Comparison of ENCODE assay signal across 10 cellular contexts in the genomic region with DNA sequence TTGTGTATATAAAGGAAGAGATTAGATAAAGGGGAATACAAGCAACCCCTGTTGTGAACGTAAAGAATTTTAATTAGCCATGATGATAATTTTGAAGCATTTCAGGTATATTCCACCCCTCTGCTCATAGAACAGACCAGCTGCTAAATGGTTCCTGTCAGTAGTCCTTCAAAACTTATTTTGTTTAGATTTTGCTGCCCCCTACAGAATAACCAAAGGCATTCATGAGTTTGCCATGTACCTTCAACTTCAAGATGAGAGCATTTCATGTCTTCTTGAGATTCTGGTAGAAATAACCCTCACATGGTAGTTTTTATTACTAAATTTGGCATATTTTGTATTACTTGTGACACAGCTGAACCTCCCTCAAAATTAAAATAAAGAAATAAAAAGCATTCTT.
DNase-seq lines count a peak whose midpoint lies in the region; ATAC-seq, FAIRE-seq and TF ChIP-seq lines count a peak whose summit lies in the region.
"Had no signal": no experiment of that assay in that cellular context is flagged by ENCODE, and none has a peak within 500 bp of the region (broad histone marks: within the 10 kb centered on the region; RNA-seq: fewer than 3 reads in every experiment).

No MANE protein-coding gene starts in this region.

- H3K36me3 ChIP-seq in astrocyte (ENCODE audit: insufficient read depth, low read length) (no peaks in the 10 kb centered on the region), neuronal stem cell (replicated peaks in 1 of 2; ENCODE audit: control insufficient read depth in 2 of 2, insufficient read depth in 2 of 2, low read length in 2 of 2) (no peaks in the 10 kb centered on the region), gastrocnemius medialis (no peaks in the 10 kb centered on the region)
- H3K36me3 ChIP-seq: esophagus muscularis mucosa had no signal

- no CpG with 5 or more reads among the region's 1 CpG for WGBS in neuronal stem cell (ENCODE audit: extremely low coverage in 2 of 2, insufficient read length in 2 of 2, insufficient replicate concordance in 1 of 2), 2 donors

- no peak overlapping the region for H2BK12ac ChIP-seq in neuronal stem cell (ENCODE audit: low read length)

- no peaks in the 10 kb centered on the region for H3K4me1 Mint-ChIP-seq in astrocyte (ENCODE audit: low read depth, unreplicated experiment)

- H3K4me1 ChIP-seq in astrocyte (ENCODE audit: insufficient read depth, low read length) (no peaks in the 10 kb centered on the region), neuronal stem cell (ENCODE audit: control insufficient read depth in 2 of 2, insufficient read depth in 1 of 2, low read depth in 1 of 2, low read length in 2 of 2) (no peaks in the 10 kb centered on the region), gastrocnemius medialis (no peaks in the 10 kb centered on the region)
- H3K4me1 ChIP-seq: esophagus muscularis mucosa had no signal

- H3K27me3 ChIP-seq in astrocyte (ENCODE audit: insufficient read depth, low read length) (no peaks in the 10 kb centered on the region), neuronal stem cell (ENCODE audit: control insufficient read depth in 3 of 3, insufficient read depth in 3 of 3, low read depth in 1 of 3, low read length in 3 of 3) (no peaks in the 10 kb centered on the region), gastrocnemius medialis (no peaks in the 10 kb centered on the region)
- H3K27me3 ChIP-seq: esophagus muscularis mucosa had no signal

- FAIRE-seq in astrocyte (lab: Jason Lieb, UNC), result no peak

- H3K18ac ChIP-seq in neuronal stem cell (ENCODE audit: low read length), result no peak overlapping the region

- H3K27me3 Mint-ChIP-seq in astrocyte (ENCODE audit: low read depth, unreplicated experiment), result no peaks in the 10 kb centered on the region
- H3K27me3 Mint-ChIP-seq: stimulated activated naive CD8-positive, alpha-beta T cell treated with anti-CD3 and anti-CD28 coated beads, Interleukin-15, Interleukin-2, amounts not matched to agents 100 ng/mL and 50 ng/mL, for 24 hours had no signal

- H2BK5ac ChIP-seq in neuronal stem cell (ENCODE audit: low read length), result no peak overlapping the region

- no peak overlapping the region for H2AK5ac ChIP-seq in neuronal stem cell (ENCODE audit: low read depth, low read length)

- no peak overlapping the region for H3K23ac ChIP-seq in neuronal stem cell (ENCODE audit: low read depth, low read length, poor library complexity)

- peak; percentile 48 for DNase-seq in H4 (ENCODE audit: low spot score)
- DNase-seq in NCI-H226, result peak; percentile 10
- no peak for DNase-seq in astrocyte (ENCODE audit: low read depth)
- DNase-seq in neuronal stem cell (ENCODE audit: low spot score), result peak; percentile 3
- no peak for DNase-seq in gastrocnemius medialis
- DNase-seq: KG1 had no signal

- H3K9me3 ChIP-seq in astrocyte (ENCODE audit: insufficient read depth, low read depth, low read length) (no peaks in the 10 kb centered on the region), neuronal stem cell (replicated peaks in 1 of 2; ENCODE audit: control insufficient read depth in 2 of 2, insufficient read depth in 1 of 2, low read depth in 1 of 2, low read length in 2 of 2) (no peaks in the 10 kb centered on the region), gastrocnemius medialis (no peaks in the 10 kb centered on the region)
- H3K9me3 ChIP-seq: esophagus muscularis mucosa had no signal

- no peak overlapping the region for H3K14ac ChIP-seq in neuronal stem cell (ENCODE audit: low read length)

- H3K4ac ChIP-seq in neuronal stem cell (ENCODE audit: low read length), result no peak overlapping the region

- intact Hi-C loops in gastrocnemius medialis (cut with DNase I; ENCODE audit: low total_unique reads), result no loop called here

- no peaks in the 10 kb centered on the region for H3K36me3 Mint-ChIP-seq in astrocyte (ENCODE audit: low read depth, unreplicated experiment)

- H3K9ac ChIP-seq in astrocyte (ENCODE audit: low read length) (no peak overlapping the region), neuronal stem cell (ENCODE audit: low read depth, low read length, poor library complexity) (no peak overlapping the region)

- TF ChIP-seq POLR2A in gastrocnemius medialis (IDR thresholded peaks at IDR 0.05), result no peak

- ATAC-seq in gastrocnemius medialis, result no peak
- no peak for ATAC-seq in GM18498 (IDR thresholded peaks at IDR 0.05; ENCODE audit: unreplicated experiment)
- ATAC-seq in HG02885 (IDR thresholded peaks at IDR 0.05; ENCODE audit: poor library complexity, unreplicated experiment), result no peak

- H2BK120ac ChIP-seq in neuronal stem cell (ENCODE audit: low read depth, low read length), result no peak overlapping the region

- no peak overlapping the region for H2AFZ ChIP-seq in astrocyte (ENCODE audit: low read depth, low read length)
- no peak overlapping the region for H2AFZ ChIP-seq in neuronal stem cell (ENCODE audit: low read length)

- TF ChIP-seq CTCF in astrocyte (IDR thresholded peaks at IDR 0.05; ENCODE audit: insufficient read depth, low read depth, low read length), result peak; percentile 27
- no peak for TF ChIP-seq CTCF in gastrocnemius medialis (IDR thresholded peaks at IDR 0.05 in 4 of 5, conservative IDR thresholded peaks at IDR 0.05 in 1 of 5)

- H3K4me3 Mint-ChIP-seq in astrocyte (ENCODE audit: unreplicated experiment), result no peak overlapping the region
- H3K4me3 Mint-ChIP-seq: stimulated activated naive CD8-positive, alpha-beta T cell treated with anti-CD3 and anti-CD28 coated beads, Interleukin-15, Interleukin-2, amounts not matched to agents 100 ng/mL and 50 ng/mL, for 24 hours had no signal

- no peak overlapping the region for H3K4me2 ChIP-seq in astrocyte (ENCODE audit: low read length)
- no peak overlapping the region for H3K4me2 ChIP-seq in neuronal stem cell (ENCODE audit: insufficient read depth, low read length, poor library complexity, severe bottlenecking)

- H4K91ac ChIP-seq in neuronal stem cell (ENCODE audit: low read depth, low read length, poor library complexity), result no peak overlapping the region

- no peaks in the 10 kb centered on the region for H4K20me1 ChIP-seq in astrocyte (ENCODE audit: insufficient read depth, low read length)

- H3K79me2 ChIP-seq in astrocyte (ENCODE audit: insufficient read depth, low read length), result no peaks in the 10 kb centered on the region

- H3K27ac Mint-ChIP-seq in astrocyte (ENCODE audit: unreplicated experiment), result no peak overlapping the region
- H3K27ac Mint-ChIP-seq: stimulated activated naive CD8-positive, alpha-beta T cell treated with anti-CD3 and anti-CD28 coated beads, Interleukin-15, Interleukin-2, amounts not matched to agents 100 ng/mL and 50 ng/mL, for 24 hours had no signal

- in situ Hi-C loops in gastrocnemius medialis (cut with MboI; ENCODE audit: low sequenced_read_pairs in 4 of 4), result no loop called here

- no peak overlapping the region for H3K27ac ChIP-seq in astrocyte (ENCODE audit: low read depth, low read length)
- no peak overlapping the region for H3K27ac ChIP-seq in neuronal stem cell (replicated peaks; ENCODE audit: low read length)
- no peak overlapping the region for H3K27ac ChIP-seq in gastrocnemius medialis
- H3K27ac ChIP-seq: esophagus muscularis mucosa had no signal

- H4K8ac ChIP-seq in neuronal stem cell (ENCODE audit: low read depth, low read length), result no peak overlapping the region

- no peaks in the 10 kb centered on the region for H3K79me1 ChIP-seq in neuronal stem cell (ENCODE audit: low read depth, low read length)

- H3K4me3 ChIP-seq in astrocyte (ENCODE audit: insufficient read depth, low read depth, low read length) (no peak overlapping the region), neuronal stem cell (ENCODE audit: low read length in 2 of 2) (no peak overlapping the region), gastrocnemius medialis (no peak overlapping the region)
- H3K4me3 ChIP-seq: esophagus muscularis mucosa had no signal

- H2BK15ac ChIP-seq in neuronal stem cell (ENCODE audit: low read length), result no peak overlapping the region

- H3K9me3 Mint-ChIP-seq in astrocyte (ENCODE audit: unreplicated experiment), result no peaks in the 10 kb centered on the region
- H3K9me3 Mint-ChIP-seq: stimulated activated naive CD8-positive, alpha-beta T cell treated with anti-CD3 and anti-CD28 coated beads, Interleukin-15, Interleukin-2, amounts not matched to agents 100 ng/mL and 50 ng/mL, for 24 hours had no signal

Comparison
In these comparisons a context has a peak if more than half of its experiments do, and no peak if none do; other contexts are left out.
1. DNase-seq: peak in H4 (single experiment), NCI-H226 (single experiment) and neuronal stem cell (single experiment); none in astrocyte (single experiment) and gastrocnemius medialis (0 of 2).